ENCODE assay signal across 8 cellular contexts in the genomic region with DNA sequence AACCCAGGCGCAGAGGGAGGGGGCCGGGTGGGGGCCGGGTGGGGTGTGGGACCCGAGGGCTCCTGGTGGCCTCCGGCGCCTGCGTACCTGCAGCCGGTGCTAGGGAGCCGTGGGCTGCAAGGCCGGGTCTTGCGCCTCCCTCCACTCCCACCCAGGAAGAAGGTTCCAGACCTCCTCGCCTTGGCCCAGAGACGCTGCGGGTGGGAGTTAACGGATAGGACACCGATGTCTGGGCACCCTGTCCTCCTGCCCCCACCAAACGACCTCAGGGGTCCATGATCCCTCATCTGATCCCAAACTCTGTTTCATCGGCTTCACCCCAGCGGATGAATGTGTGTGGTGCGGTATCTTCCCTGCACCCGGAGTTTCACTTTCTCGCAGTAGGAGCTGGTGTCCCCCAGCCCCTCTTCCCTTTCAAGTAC. TPM values are rescaled to one million over a fixed set of nuclear protein-coding genes. Genes with fewer than 3 reads are reported as not detected.
DNase-seq lines count a peak whose midpoint lies in the region; ATAC-seq and TF ChIP-seq lines count a peak whose summit lies in the region.

No MANE protein-coding gene starts in this region.

- H3K36me3 ChIP-seq in A673 (ENCODE audit: insufficient read depth, low read length, poor library complexity, severe bottlenecking) (no peaks in the 10 kb centered on the region), HCT116 (ENCODE audit: control insufficient read depth in 1 of 2, insufficient read depth in 2 of 2, low read length in 2 of 2) (peaks cover 17 to 27% of the 10 kb centered on the region in 2 experiments; a peak in 3 of 4 replicates)

- no peaks in the 10 kb centered on the region for H3K36me3 Mint-ChIP-seq in activated naive CD8-positive, alpha-beta T cell treated with anti-CD3 and anti-CD28 coated beads, Interleukin-2, amount 50 U/mL, for 24 hours (ENCODE audit: low read depth)

- POLR2A ChIA-PET in A673 (lab: Charles Lee; ENCODE audit: low non-redundant PET): no interaction called here
- POLR2A ChIA-PET in HCT116 (lab: Charles Lee): interaction anchor here (1.2 to 2.4 kb wide), 3 partner anchors 18 to 99 kb away, joined by 3 to 9 read pairs (median 4); no protein-coding TSS in a partner anchor

- H3K27me3 ChIP-seq in A673 (replicated peaks; ENCODE audit: insufficient read depth, low read depth, low read length, poor library complexity) (peaks cover 30% of the 10 kb centered on the region), HCT116 (ENCODE audit: insufficient read depth, low read length) (no peaks in the 10 kb centered on the region)

- H3K9me2 ChIP-seq in HCT116 (ENCODE audit: insufficient read depth): no peaks in the 10 kb centered on the region

- H3K4me3 ChIP-seq in A673 (ENCODE audit: low read depth, low read length, poor library complexity, severe bottlenecking) (peak overlapping the region; percentile 65), HCT116 (replicated peaks in 1 of 2; ENCODE audit: low read depth in 1 of 2, low read length in 2 of 2) (peak overlapping the region; percentile 58 to 67)

- H3K9ac ChIP-seq in HCT116 (ENCODE audit: low read length): peak overlapping the region; percentile 88

- DNase-seq in A673 (ENCODE audit: low spot score) (peak; percentile 44), HCT116 (ENCODE audit: low read depth, low spot score) (no peak), kidney tubule cell (ENCODE audit: low spot score) (peak; percentile 7), substantia nigra (lab: John Stamatoyannopoulos, UW) (no peak), ecto neural progenitor cell (ENCODE audit: low spot score) (no peak), globus pallidus (ENCODE audit: low spot score) (no peak)
- DNase-seq in activated naive CD8-positive, alpha-beta T cell treated with anti-CD3 and anti-CD28 coated beads, Interleukin-2, amount 50 U/mL, for 24 hours: no peak
- DNase-seq in stimulated activated CD8-positive, alpha-beta memory T cell treated with anti-CD3 and anti-CD28 coated beads, Interleukin-4, amount 100 ng/mL, for 48 hours: no peak

- peaks cover 37% of the 10 kb centered on the region for H3K4me1 Mint-ChIP-seq in activated naive CD8-positive, alpha-beta T cell treated with anti-CD3 and anti-CD28 coated beads, Interleukin-2, amount 50 U/mL, for 24 hours

- no peaks in the 10 kb centered on the region for H3K9me3 Mint-ChIP-seq in activated naive CD8-positive, alpha-beta T cell treated with anti-CD3 and anti-CD28 coated beads, Interleukin-2, amount 50 U/mL, for 24 hours

- peaks cover 81% of the 10 kb centered on the region for H3K27me3 Mint-ChIP-seq in activated naive CD8-positive, alpha-beta T cell treated with anti-CD3 and anti-CD28 coated beads, Interleukin-2, amount 50 U/mL, for 24 hours

- H3K4me1 ChIP-seq in A673 (ENCODE audit: insufficient read depth, low read length, poor library complexity, severe bottlenecking) (peaks cover 6% of the 10 kb centered on the region), HCT116 (ENCODE audit: control insufficient read depth in 1 of 2, insufficient read depth in 2 of 2, low read length in 2 of 2) (peaks cover 22 to 44% of the 10 kb centered on the region in 2 experiments)

- TF ChIP-seq RAD21 in HCT116 (IDR thresholded peaks at IDR 0.05; ENCODE audit: low read depth): no peak

- H3K27ac Mint-ChIP-seq in activated naive CD8-positive, alpha-beta T cell treated with anti-CD3 and anti-CD28 coated beads, Interleukin-2, amount 50 U/mL, for 24 hours: no peak overlapping the region

- no peak overlapping the region for H2AFZ ChIP-seq in HCT116 (ENCODE audit: low read depth, low read length, poor library complexity, severe bottlenecking)

- peak overlapping the region; percentile 70 for H3K4me3 Mint-ChIP-seq in activated naive CD8-positive, alpha-beta T cell treated with anti-CD3 and anti-CD28 coated beads, Interleukin-2, amount 50 U/mL, for 24 hours

- RAD21 ChIA-PET in HCT116 (lab: Charles Lee; ENCODE audit: low non-redundant PET in 1 of 2, low total read pairs in 2 of 2, uncharacterized antibody in 2 of 2, unreplicated experiment in 2 of 2): interaction anchor here in 1 of 2 experiments (1.2 kb wide), 1 partner anchor 97 kb away, joined by 3 read pairs; no protein-coding TSS in a partner anchor

- BruUV-seq in A673 (replicated peaks; lab: Mats Ljungman, UMichigan) (no TSS peak), HCT116 (replicated peaks; lab: Mats Ljungman, UMichigan) (no TSS peak)

- no peak for TF ChIP-seq CTCF in A673 (conservative IDR thresholded peaks at IDR 0.05; ENCODE audit: low read depth, low read length)
- no peak for TF ChIP-seq CTCF in HCT116 (IDR thresholded peaks at IDR 0.05 in 2 of 3, conservative IDR thresholded peaks at IDR 0.05 in 1 of 3; ENCODE audit: borderline replicate concordance in 1 of 3, insufficient read depth in 1 of 3, low read depth in 2 of 3, low read length in 2 of 3)

- H3K27ac ChIP-seq in A673 (ENCODE audit: low read depth, low read length, poor library complexity, severe bottlenecking): peak overlapping the region; percentile 40
- H3K27ac ChIP-seq in HCT116 (ENCODE audit: low read depth, low read length): peak overlapping the region; percentile 94
- H3K27ac ChIP-seq in substantia nigra (ENCODE audit: low read depth, low read length, poor library complexity, severe bottlenecking): peak overlapping the region; percentile 42

- H3K4me2 ChIP-seq in HCT116 (ENCODE audit: low read length): peak overlapping the region; percentile 76

- H3K79me2 ChIP-seq in HCT116 (ENCODE audit: insufficient read depth, low read length): peaks cover 30% of the 10 kb centered on the region

- intact Hi-C loops in A673 (cut with micrococcal nuclease; ENCODE audit: unreplicated experiment): no loop called here
- intact Hi-C loops in HCT116 (cut with micrococcal nuclease): loop anchor here (5.0 kb wide), 1 partner anchor 368 kb away; no protein-coding TSS in a partner anchor

- H4K20me1 ChIP-seq in HCT116 (ENCODE audit: insufficient read depth): peaks cover 3% of the 10 kb centered on the region; the same call in 1 of the 2 replicates

- TF ChIP-seq POLR2A in HCT116 (IDR thresholded peaks at IDR 0.05; ENCODE audit: borderline replicate concordance, extremely low read depth, insufficient read depth, insufficient read length): no peak

- CTCF ChIA-PET in A673 (lab: Charles Lee): interaction anchor here (0.6 kb wide), 1 partner anchor 183 kb away, joined by 14 read pairs; no protein-coding TSS in a partner anchor
- CTCF ChIA-PET in HCT116 (lab: Charles Lee): no interaction called here

- H3K9me3 ChIP-seq in A673 (ENCODE audit: low read depth, low read length, poor library complexity, severe bottlenecking) (no peaks in the 10 kb centered on the region), HCT116 (ENCODE audit: control insufficient read depth in 1 of 2, insufficient read depth in 1 of 2, low read depth in 1 of 2, low read length in 2 of 2) (no peaks in the 10 kb centered on the region)

- ATAC-seq in HCT116: peak; percentile 23
- no peak for ATAC-seq in activated naive CD8-positive, alpha-beta T cell treated with anti-CD3 and anti-CD28 coated beads, Interleukin-2, amount 50 U/mL, for 24 hours

TF ChIP-seq in HCT116, 20 proteins besides CTCF, POLR2A, EP300 and RAD21:
- no peak for TF ChIP-seq YY1 (IDR thresholded peaks at IDR 0.05; ENCODE audit: extremely low read depth, insufficient replicate concordance, low read depth, low read length)
- TF ChIP-seq JUND (IDR thresholded peaks at IDR 0.05): no peak
- TF ChIP-seq SP1 (IDR thresholded peaks at IDR 0.05; ENCODE audit: low read depth): no peak
- TF ChIP-seq, protein P1, sequence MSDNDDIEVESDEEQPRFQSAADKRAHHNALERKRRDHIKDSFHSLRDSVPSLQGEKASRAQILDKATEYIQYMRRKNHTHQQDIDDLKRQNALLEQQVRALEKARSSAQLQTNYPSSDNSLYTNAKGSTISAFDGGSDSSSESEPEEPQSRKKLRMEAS (IDR thresholded peaks at IDR 0.05): no peak
- TF ChIP-seq SRF (IDR thresholded peaks at IDR 0.05; ENCODE audit: low read depth): no peak
- TF ChIP-seq SIN3A (IDR thresholded peaks at IDR 0.05; ENCODE audit: low read depth): no peak
- TF ChIP-seq, protein P2, sequence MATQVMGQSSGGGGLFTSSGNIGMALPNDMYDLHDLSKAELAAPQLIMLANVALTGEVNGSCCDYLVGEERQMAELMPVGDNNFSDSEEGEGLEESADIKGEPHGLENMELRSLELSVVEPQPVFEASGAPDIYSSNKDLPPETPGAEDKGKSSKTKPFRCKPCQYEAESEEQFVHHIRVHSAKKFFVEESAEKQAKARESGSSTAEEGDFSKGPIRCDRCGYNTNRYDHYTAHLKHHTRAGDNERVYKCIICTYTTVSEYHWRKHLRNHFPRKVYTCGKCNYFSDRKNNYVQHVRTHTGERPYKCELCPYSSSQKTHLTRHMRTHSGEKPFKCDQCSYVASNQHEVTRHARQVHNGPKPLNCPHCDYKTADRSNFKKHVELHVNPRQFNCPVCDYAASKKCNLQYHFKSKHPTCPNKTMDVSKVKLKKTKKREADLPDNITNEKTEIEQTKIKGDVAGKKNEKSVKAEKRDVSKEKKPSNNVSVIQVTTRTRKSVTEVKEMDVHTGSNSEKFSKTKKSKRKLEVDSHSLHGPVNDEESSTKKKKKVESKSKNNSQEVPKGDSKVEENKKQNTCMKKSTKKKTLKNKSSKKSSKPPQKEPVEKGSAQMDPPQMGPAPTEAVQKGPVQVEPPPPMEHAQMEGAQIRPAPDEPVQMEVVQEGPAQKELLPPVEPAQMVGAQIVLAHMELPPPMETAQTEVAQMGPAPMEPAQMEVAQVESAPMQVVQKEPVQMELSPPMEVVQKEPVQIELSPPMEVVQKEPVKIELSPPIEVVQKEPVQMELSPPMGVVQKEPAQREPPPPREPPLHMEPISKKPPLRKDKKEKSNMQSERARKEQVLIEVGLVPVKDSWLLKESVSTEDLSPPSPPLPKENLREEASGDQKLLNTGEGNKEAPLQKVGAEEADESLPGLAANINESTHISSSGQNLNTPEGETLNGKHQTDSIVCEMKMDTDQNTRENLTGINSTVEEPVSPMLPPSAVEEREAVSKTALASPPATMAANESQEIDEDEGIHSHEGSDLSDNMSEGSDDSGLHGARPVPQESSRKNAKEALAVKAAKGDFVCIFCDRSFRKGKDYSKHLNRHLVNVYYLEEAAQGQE (IDR thresholded peaks at IDR 0.05; ENCODE audit: low read depth): no peak
- TF ChIP-seq ZNF274 (IDR thresholded peaks at IDR 0.05; ENCODE audit: low read depth, low read length): no peak
- no peak for TF ChIP-seq CBX3 (IDR thresholded peaks at IDR 0.05; ENCODE audit: low read depth)
- TF ChIP-seq ELF1 (IDR thresholded peaks at IDR 0.05; ENCODE audit: borderline replicate concordance, low read depth): no peak
- no peak for TF ChIP-seq ZFX (IDR thresholded peaks at IDR 0.05)
- TF ChIP-seq EZH2 (IDR thresholded peaks at IDR 0.05): no peak
- TF ChIP-seq FOSL1 (IDR thresholded peaks at IDR 0.05; ENCODE audit: low read depth): no peak

RNA-seq across cellular contexts. Expression of a gene that starts 0.9 kb away (rescaled TPM):
- total RNA-seq in A673 (2021) (4.7 and 6.1 TPM in 2 replicates), HCT116 (2021; ENCODE audit: unreplicated experiment) (59.9 TPM)
- polyA plus RNA-seq in HCT116 (2012): 36.3 and 38.1 TPM in 2 replicates

Comparison
In these comparisons a context has a peak if more than half of its experiments do, and no peak if none do; other contexts are left out.
1. DNase-seq: peak in A673 (single experiment) and kidney tubule cell (single experiment); none in HCT116 (single experiment), activated naive CD8-positive, alpha-beta T cell treated with anti-CD3 and anti-CD28 coated beads, Interleukin-2, amount 50 U/mL, for 24 hours (single experiment), substantia nigra (0 of 49), ecto neural progenitor cell (single experiment), stimulated activated CD8-positive, alpha-beta memory T cell treated with anti-CD3 and anti-CD28 coated beads, Interleukin-4, amount 100 ng/mL, for 48 hours (single experiment) and globus pallidus (single experiment).
2. H3K27ac ChIP-seq: peak in every context shown above with its lines; median percentile 94 in HCT116; 42 in substantia nigra; 40 in A673.